In genomic region chr7:30736291-30736690, GRCh38 we compare ENCODE assay signal across 32 cellular contexts. TPM values are rescaled to one million over a fixed set of nuclear protein-coding genes. Genes with fewer than 3 reads are reported as not detected.
"Had no signal": no experiment of that assay in that cellular context is flagged by ENCODE, and none has a peak within 500 bp of the region (broad histone marks: within the 10 kb centered on the region; RNA-seq: fewer than 3 reads in every experiment).

No MANE protein-coding gene starts in this region.

- H3K4me3 Mint-ChIP-seq: activated CD8-positive, alpha-beta T cell treated with anti-CD3 and anti-CD28 coated beads for 36 hours; activated naive CD8-positive, alpha-beta T cell; activated T-cell treated with anti-CD3 and anti-CD28 coated beads, Interleukin-2, amount 50 U/mL, for 4 hours; activated T-helper 17 cell treated with anti-CD3 and anti-CD28 coated beads, Interleukin-2, amount 50 U/mL, for 72 hours; central memory CD8-positive, alpha-beta T cell; dendritic cell treated with granulocyte-macrophage colony-stimulating factor and Interleukin-4, amounts not matched to agents 40 ng/mL and 50 ng/mL, for 4 days; endodermal cell; WTC11 had no signal

- H3K9me3 Mint-ChIP-seq: activated CD8-positive, alpha-beta T cell treated with anti-CD3 and anti-CD28 coated beads for 36 hours; activated T-cell treated with anti-CD3 and anti-CD28 coated beads, Interleukin-2, amount 50 U/mL, for 4 hours; activated T-helper 17 cell treated with anti-CD3 and anti-CD28 coated beads, Interleukin-2, amount 50 U/mL, for 72 hours; central memory CD8-positive, alpha-beta T cell; dendritic cell treated with granulocyte-macrophage colony-stimulating factor and Interleukin-4, amounts not matched to agents 40 ng/mL and 50 ng/mL, for 4 days had no signal

- FAIRE-seq: astrocyte, bronchial epithelial cell had no signal

- H3K27me3 ChIP-seq: gastrocnemius medialis had no signal

- DNase-seq: activated CD4-positive, alpha-beta T cell treated with anti-CD3 and anti-CD28 coated beads for 1 hour; activated CD4-positive, alpha-beta T cell treated with anti-CD3 and anti-CD28 coated beads for 4 hours; activated CD4-positive, alpha-beta T cell treated with anti-CD3 and anti-CD28 coated beads, Interleukin-2, amount 50 U/mL, for 1 hour; activated CD4-positive, alpha-beta T cell treated with anti-CD3 and anti-CD28 coated beads, Interleukin-2, amount 50 U/mL, for 48 hours; activated CD8-positive, alpha-beta memory T cell treated with anti-CD3 and anti-CD28 coated beads for 24 hours; activated CD8-positive, alpha-beta T cell treated with anti-CD3 and anti-CD28 coated beads for 36 hours; activated effector memory CD4-positive, alpha-beta T cell treated with Interleukin-2 at 50 U/mL for 16 hours; activated gamma-delta T cell treated with Interleukin-2 at 50 U/mL for 16 hours; activated naive CD4-positive, alpha-beta T cell treated with anti-CD3 and anti-CD28 coated beads, Interleukin-2, amount 50 U/mL, for 16 hours; activated naive CD4-positive, alpha-beta T cell treated with Interleukin-2 at 50 U/mL for 16 hours; activated T-cell treated with anti-CD3 and anti-CD28 coated beads, Interleukin-2, amount 50 U/mL, for 4 hours; amniotic stem cell; anterior cingulate cortex; brain microvascular endothelial cell; dorsolateral prefrontal cortex; effector memory CD4-positive, alpha-beta T cell; endodermal cell; foreskin keratinocyte; gastrocnemius medialis; glutamatergic neuron; T-helper 2 cell had no signal

- H3K27ac Mint-ChIP-seq: activated CD8-positive, alpha-beta T cell treated with anti-CD3 and anti-CD28 coated beads for 36 hours; activated naive CD8-positive, alpha-beta T cell; activated T-helper 17 cell treated with anti-CD3 and anti-CD28 coated beads, Interleukin-2, amount 50 U/mL, for 72 hours; dendritic cell treated with granulocyte-macrophage colony-stimulating factor and Interleukin-4, amounts not matched to agents 40 ng/mL and 50 ng/mL, for 4 days; endodermal cell; WTC11 had no signal

- H3K4me1 ChIP-seq: foreskin keratinocyte, gastrocnemius medialis had no signal

- H3K27ac ChIP-seq: brain microvascular endothelial cell, coronary artery, dorsolateral prefrontal cortex, esophagus muscularis mucosa, foreskin keratinocyte, gastrocnemius medialis had no signal

- H3K4me1 Mint-ChIP-seq: endodermal cell had no signal

- ATAC-seq: activated CD8-positive, alpha-beta T cell treated with anti-CD3 and anti-CD28 coated beads for 36 hours; activated T-cell treated with anti-CD3 and anti-CD28 coated beads, Interleukin-2, amount 50 U/mL, for 4 hours; activated T-helper 17 cell treated with anti-CD3 and anti-CD28 coated beads, Interleukin-2, amount 50 U/mL, for 72 hours; foreskin keratinocyte; gastrocnemius medialis; WTC11 had no signal

- H3K4me3 ChIP-seq: coronary artery, dorsolateral prefrontal cortex, esophagus muscularis mucosa, gastrocnemius medialis had no signal

- H3K27me3 Mint-ChIP-seq: activated CD8-positive, alpha-beta T cell treated with anti-CD3 and anti-CD28 coated beads for 36 hours; activated naive CD8-positive, alpha-beta T cell; activated T-helper 17 cell treated with anti-CD3 and anti-CD28 coated beads, Interleukin-2, amount 50 U/mL, for 72 hours; central memory CD8-positive, alpha-beta T cell had no signal

- H3K36me3 Mint-ChIP-seq: activated naive CD8-positive, alpha-beta T cell; WTC11 had no signal

- H3K36me3 ChIP-seq: brain microvascular endothelial cell, esophagus muscularis mucosa, gastrocnemius medialis had no signal

- H3K9me3 ChIP-seq: esophagus muscularis mucosa, gastrocnemius medialis had no signal

RNA-seq across cellular contexts. Expression of gene INMT, which starts 15.6 kb away (rescaled TPM):
- total RNA-seq: activated CD8-positive, alpha-beta T cell treated with anti-CD3 and anti-CD28 coated beads for 36 hours; foreskin keratinocyte had no signal
- polyA plus RNA-seq: foreskin keratinocyte had no signal

RNA-seq across cellular contexts. Expression of gene CRHR2, which starts 54.0 kb away (rescaled TPM):
- total RNA-seq: activated CD8-positive, alpha-beta T cell treated with anti-CD3 and anti-CD28 coated beads for 36 hours; activated T-cell treated with anti-CD3 and anti-CD28 coated beads, Interleukin-2, amount 50 U/mL, for 4 hours; activated T-helper 17 cell treated with anti-CD3 and anti-CD28 coated beads, Interleukin-2, amount 50 U/mL, for 72 hours; astrocyte; bronchial epithelial cell; endodermal cell; epithelial cell of proximal tubule; foreskin keratinocyte; T-helper 1 cell treated with Interleukin-12 subunit alpha and Interleukin-12 subunit beta and Interleukin-4 antibody, amounts not matched to agents 30 ng/mL and 1 ng/mL, for 36 hours had no signal
- polyA plus RNA-seq: foreskin keratinocyte had no signal
